9 cellular contexts compared by ENCODE assay signal in genomic region chr6:81075974-81076373, GRCh38.
DNase-seq lines count a peak whose midpoint lies in the region; ATAC-seq and TF ChIP-seq lines count a peak whose summit lies in the region.
"Had no signal": no experiment of that assay in that cellular context is flagged by ENCODE, and none has a peak within 500 bp of the region (broad histone marks: within the 10 kb centered on the region; RNA-seq: fewer than 3 reads in every experiment).

No MANE protein-coding gene starts in this region.

- DNase-seq in DMS53 (lab: John Stamatoyannopoulos, UW) (peak; percentile 15), DMS53 treated with DMSO at 0.1 percent for 48 hours (lab: John Stamatoyannopoulos, UW; ENCODE audit: unreplicated experiment) (no peak), ecto neural progenitor cell (ENCODE audit: low spot score) (peak; percentile 53)
- DNase-seq in stimulated activated naive CD4-positive, alpha-beta T cell treated with Interleukin-2 at 50 U/mL for 16 hours (lab: John Stamatoyannopoulos, UW): no peak
- DNase-seq in activated CD4-positive, alpha-beta memory T cell treated with anti-CD3 and anti-CD28 coated beads, Interleukin-2, amount 10 ng/mL, durations not matched to agents 7 days and 5 days: no peak
- DNase-seq: MG63 had no signal

- CTCF ChIA-PET in activated CD4-positive, alpha-beta memory T cell treated with anti-CD3 and anti-CD28 coated beads, Interleukin-2, amount 10 ng/mL, durations not matched to agents 7 days and 5 days (lab: Charles Lee): no interaction called here

- H3K36me3 ChIP-seq in neuron (ENCODE audit: insufficient read depth, low read length): no peaks in the 10 kb centered on the region
- H3K36me3 ChIP-seq: MG63 had no signal

- H2AFZ ChIP-seq in neuron (ENCODE audit: low read depth, low read length): peak overlapping the region; percentile 60

- no peaks in the 10 kb centered on the region for H3K9me3 ChIP-seq in neuron (ENCODE audit: low read length)
- H3K9me3 ChIP-seq: MG63 had no signal

- H3K27ac Mint-ChIP-seq in activated CD4-positive, alpha-beta memory T cell treated with anti-CD3 and anti-CD28 coated beads, Interleukin-2, amount 10 ng/mL, durations not matched to agents 7 days and 5 days: no peak overlapping the region

- H3K4me3 ChIP-seq in neuron (ENCODE audit: low read length): no peak overlapping the region
- H3K4me3 ChIP-seq: MG63 had no signal

- no peaks in the 10 kb centered on the region for H3K36me3 Mint-ChIP-seq in activated CD4-positive, alpha-beta memory T cell treated with anti-CD3 and anti-CD28 coated beads, Interleukin-2, amount 10 ng/mL, durations not matched to agents 7 days and 5 days (ENCODE audit: low read depth)

- POLR2A ChIA-PET in activated CD4-positive, alpha-beta memory T cell treated with anti-CD3 and anti-CD28 coated beads, Interleukin-2, amount 10 ng/mL, durations not matched to agents 7 days and 5 days (lab: Charles Lee): no interaction called here

- H3K4me1 ChIP-seq in neuron (ENCODE audit: insufficient read depth, low read length): peaks cover 2% of the 10 kb centered on the region

- H3K4me1 Mint-ChIP-seq in activated CD4-positive, alpha-beta memory T cell treated with anti-CD3 and anti-CD28 coated beads, Interleukin-2, amount 10 ng/mL, durations not matched to agents 7 days and 5 days: no peaks in the 10 kb centered on the region

- no peak for ATAC-seq in GM21825 (IDR thresholded peaks at IDR 0.05; ENCODE audit: unreplicated experiment)

- no peaks in the 10 kb centered on the region for H3K27me3 Mint-ChIP-seq in activated CD4-positive, alpha-beta memory T cell treated with anti-CD3 and anti-CD28 coated beads, Interleukin-2, amount 10 ng/mL, durations not matched to agents 7 days and 5 days

- H3K9me3 Mint-ChIP-seq in activated CD4-positive, alpha-beta memory T cell treated with anti-CD3 and anti-CD28 coated beads, Interleukin-2, amount 10 ng/mL, durations not matched to agents 7 days and 5 days: no peaks in the 10 kb centered on the region

- H3K4me3 Mint-ChIP-seq in activated CD4-positive, alpha-beta memory T cell treated with anti-CD3 and anti-CD28 coated beads, Interleukin-2, amount 10 ng/mL, durations not matched to agents 7 days and 5 days: no peak overlapping the region

- H3K27me3 ChIP-seq in neuron (ENCODE audit: insufficient read depth, low read length): no peaks in the 10 kb centered on the region
- H3K27me3 ChIP-seq: MG63 had no signal

- TF ChIP-seq CTCF in LNCAP (IDR thresholded peaks at IDR 0.05): peak; percentile 39

Comparison
In these comparisons a context has a peak if more than half of its experiments do, and no peak if none do; other contexts are left out.
1. DNase-seq: peak in DMS53 (single experiment) and ecto neural progenitor cell (single experiment); none in DMS53 treated with DMSO at 0.1 percent for 48 hours (single experiment), stimulated activated naive CD4-positive, alpha-beta T cell treated with Interleukin-2 at 50 U/mL for 16 hours (single experiment) and activated CD4-positive, alpha-beta memory T cell treated with anti-CD3 and anti-CD28 coated beads, Interleukin-2, amount 10 ng/mL, durations not matched to agents 7 days and 5 days (single experiment).